Comparison of ENCODE assay signal across 38 cellular contexts in the genomic region with DNA sequence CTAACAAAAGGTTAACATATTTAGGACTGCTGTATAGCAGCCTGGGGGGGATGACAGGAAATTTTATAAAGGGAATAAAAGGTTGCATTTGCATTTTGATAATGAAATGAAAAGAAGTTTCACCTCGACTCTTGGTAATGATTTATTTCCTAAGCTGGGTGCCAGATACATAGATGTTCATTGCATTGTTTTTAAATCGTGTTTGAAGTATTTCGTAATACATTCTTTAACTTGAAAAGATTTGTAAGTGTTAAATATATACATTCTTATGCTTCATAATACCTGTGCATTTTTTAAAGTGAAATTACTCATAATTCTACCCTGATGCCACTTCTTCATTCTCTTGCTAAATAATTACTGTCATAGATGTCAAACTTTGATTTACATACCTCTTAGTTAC. TPM values are rescaled to one million over a fixed set of nuclear protein-coding genes. Genes with fewer than 3 reads are reported as not detected.
"Had no signal": no experiment of that assay in that cellular context is flagged by ENCODE, and none has a peak within 500 bp of the region (broad histone marks: within the 10 kb centered on the region; RNA-seq: fewer than 3 reads in every experiment).

No MANE protein-coding gene starts in this region.

- H3K27ac Mint-ChIP-seq: activated CD4-positive, alpha-beta memory T cell treated with anti-CD3 and anti-CD28 coated beads for 36 hours; activated CD4-positive, alpha-beta T cell treated with anti-CD3 and anti-CD28 coated beads for 36 hours; activated CD4-positive, alpha-beta T cell treated with anti-CD3 and anti-CD28 coated beads, Interleukin-2, amount 10 ng/mL, durations not matched to agents 24 days and 14 days; activated CD8-positive, alpha-beta memory T cell treated with anti-CD3 and anti-CD28 coated beads, Interleukin-2, amount 10 ng/mL, durations not matched to agents 7 days and 5 days; activated CD8-positive, alpha-beta T cell treated with anti-CD3 and anti-CD28 coated beads, Interleukin-2, amount 10 ng/mL, durations not matched to agents 7 days and 5 days; activated naive CD4-positive, alpha-beta T cell treated with anti-CD3 and anti-CD28 coated beads for 36 hours; activated naive CD4-positive, alpha-beta T cell treated with anti-CD3 and anti-CD28 coated beads, Interleukin-2, amount 50 U/mL, for 24 hours; activated naive CD8-positive, alpha-beta T cell treated with anti-CD3 and anti-CD28 coated beads for 36 hours; activated naive CD8-positive, alpha-beta T cell treated with anti-CD3 and anti-CD28 coated beads, Interleukin-2, amount 50 U/mL, for 24 hours; activated T-helper 1 cell treated with anti-CD3 and anti-CD28 coated beads, Interleukin-12 subunit alpha, Interleukin-12 subunit beta, Interleukin-2, Interleukin-4 antibody, amounts not matched to agents 30 ng/mL and 10 ng/mL and 1 ng/mL, durations not matched to agents 14 hours and 24 hours and 36 hours; activated T-helper 2 cell treated with anti-CD3 and anti-CD28 coated beads, Interferon-gamma antibody, Interleukin-2, Interleukin-4, amounts not matched to agents 10 μg/mL and 5 μg/mL and 100 μg/mL, durations not matched to agents 14 hours and 24 hours and 36 hours; effector memory CD8-positive, alpha-beta T cell had no signal

- H3K36me3 Mint-ChIP-seq: activated CD4-positive, alpha-beta memory T cell treated with anti-CD3 and anti-CD28 coated beads for 36 hours; activated naive CD4-positive, alpha-beta T cell treated with anti-CD3 and anti-CD28 coated beads, Interleukin-2, amount 50 U/mL, for 24 hours had no signal

- H3K27me3 ChIP-seq: adrenal gland, esophagus muscularis mucosa, foreskin keratinocyte, gastrocnemius medialis, heart left ventricle had no signal

- H3K36me3 ChIP-seq: adrenal gland had no signal

- ATAC-seq: activated CD4-positive, alpha-beta T cell treated with anti-CD3 and anti-CD28 coated beads for 36 hours; activated CD8-positive, alpha-beta memory T cell treated with anti-CD3 and anti-CD28 coated beads, Interleukin-2, amount 10 ng/mL, durations not matched to agents 7 days and 5 days; activated CD8-positive, alpha-beta T cell treated with anti-CD3 and anti-CD28 coated beads, Interleukin-2, amount 10 ng/mL, durations not matched to agents 7 days and 5 days; activated naive CD8-positive, alpha-beta T cell treated with anti-CD3 and anti-CD28 coated beads, Interleukin-2, amount 50 U/mL, for 24 hours; effector memory CD8-positive, alpha-beta T cell; foreskin keratinocyte; gastrocnemius medialis; heart left ventricle had no signal

- H3K9me3 ChIP-seq: adrenal gland, esophagus muscularis mucosa, gastrocnemius medialis, heart left ventricle had no signal

- H3K4me3 Mint-ChIP-seq: activated CD4-positive, alpha-beta memory T cell treated with anti-CD3 and anti-CD28 coated beads for 36 hours; activated CD4-positive, alpha-beta T cell treated with anti-CD3 and anti-CD28 coated beads for 36 hours; activated CD4-positive, alpha-beta T cell treated with anti-CD3 and anti-CD28 coated beads, Interleukin-2, amount 10 ng/mL, durations not matched to agents 24 days and 14 days; activated CD8-positive, alpha-beta memory T cell treated with anti-CD3 and anti-CD28 coated beads, Interleukin-2, amount 10 ng/mL, durations not matched to agents 7 days and 5 days; activated CD8-positive, alpha-beta T cell treated with anti-CD3 and anti-CD28 coated beads, Interleukin-2, amount 10 ng/mL, durations not matched to agents 7 days and 5 days; activated naive CD4-positive, alpha-beta T cell treated with anti-CD3 and anti-CD28 coated beads for 36 hours; activated naive CD4-positive, alpha-beta T cell treated with anti-CD3 and anti-CD28 coated beads, Interleukin-2, amount 50 U/mL, for 24 hours; activated naive CD8-positive, alpha-beta T cell treated with anti-CD3 and anti-CD28 coated beads for 36 hours; activated naive CD8-positive, alpha-beta T cell treated with anti-CD3 and anti-CD28 coated beads, Interleukin-2, amount 50 U/mL, for 24 hours; activated T-helper 1 cell treated with anti-CD3 and anti-CD28 coated beads, Interleukin-12 subunit alpha, Interleukin-12 subunit beta, Interleukin-2, Interleukin-4 antibody, amounts not matched to agents 30 ng/mL and 10 ng/mL and 1 ng/mL, durations not matched to agents 14 hours and 24 hours and 36 hours; brain; central memory CD8-positive, alpha-beta T cell; effector memory CD8-positive, alpha-beta T cell had no signal

- H3K4me1 ChIP-seq: gastrocnemius medialis had no signal

- DNase-seq: activated CD4-positive, alpha-beta memory T cell treated with anti-CD3 and anti-CD28 coated beads for 36 hours; activated CD4-positive, alpha-beta T cell treated with anti-CD3 and anti-CD28 coated beads for 36 hours; activated CD4-positive, alpha-beta T cell treated with anti-CD3 and anti-CD28 coated beads, Interleukin-2, amount 10 ng/mL, durations not matched to agents 24 days and 14 days; activated CD4-positive, CD25-positive, alpha-beta regulatory T cell; activated CD4-positive, CD25-positive, alpha-beta regulatory T cell treated with anti-CD3 and anti-CD28 coated beads, Interleukin-2, amount 50 U/mL, for 72 hours; activated CD8-positive, alpha-beta memory T cell treated with anti-CD3 and anti-CD28 coated beads, Interleukin-2, amount 10 ng/mL, durations not matched to agents 7 days and 5 days; activated CD8-positive, alpha-beta memory T cell treated with anti-CD3 and anti-CD28 coated beads, Interleukin-2, amount 50 U/mL, for 4 hours; activated CD8-positive, alpha-beta T cell treated with anti-CD3 and anti-CD28 coated beads, Interleukin-2, amount 10 ng/mL, durations not matched to agents 7 days and 5 days; activated effector memory CD4-positive, alpha-beta T cell treated with anti-CD3 and anti-CD28 coated beads, Interleukin-2, amount 50 U/mL, for 16 hours; activated naive CD4-positive, alpha-beta T cell treated with anti-CD3 and anti-CD28 coated beads for 36 hours; activated naive CD8-positive, alpha-beta T cell treated with anti-CD3 and anti-CD28 coated beads for 36 hours; activated naive CD8-positive, alpha-beta T cell treated with anti-CD3 and anti-CD28 coated beads, Interleukin-2, amount 50 U/mL, for 24 hours; activated T-cell treated with anti-CD3 and anti-CD28 coated beads, Interleukin-2, amount 50 U/mL, for 1 hour; activated T-cell treated with anti-CD3 and anti-CD28 coated beads, Interleukin-2, amount 50 U/mL, for 48 hours; adrenal gland; amygdala; aorta; cortex of kidney; dermis blood vessel endothelial cell; effector CD4-positive, alpha-beta T cell; effector memory CD8-positive, alpha-beta T cell; erythroblast; foreskin keratinocyte; gastrocnemius medialis; glutamatergic neuron; heart left ventricle; T-helper 2 cell had no signal

- H3K4me1 Mint-ChIP-seq: activated CD8-positive, alpha-beta memory T cell treated with anti-CD3 and anti-CD28 coated beads, Interleukin-2, amount 10 ng/mL, durations not matched to agents 7 days and 5 days; activated naive CD8-positive, alpha-beta T cell treated with anti-CD3 and anti-CD28 coated beads for 36 hours; central memory CD8-positive, alpha-beta T cell had no signal

- H3K4me3 ChIP-seq: adrenal gland, esophagus muscularis mucosa, gastrocnemius medialis, heart left ventricle had no signal

- H3K9me3 Mint-ChIP-seq: activated CD4-positive, alpha-beta memory T cell treated with anti-CD3 and anti-CD28 coated beads for 36 hours; activated naive CD4-positive, alpha-beta T cell treated with anti-CD3 and anti-CD28 coated beads for 36 hours; activated naive CD4-positive, alpha-beta T cell treated with anti-CD3 and anti-CD28 coated beads, Interleukin-2, amount 50 U/mL, for 24 hours; activated naive CD8-positive, alpha-beta T cell treated with anti-CD3 and anti-CD28 coated beads for 36 hours; activated naive CD8-positive, alpha-beta T cell treated with anti-CD3 and anti-CD28 coated beads, Interleukin-2, amount 50 U/mL, for 24 hours; activated T-helper 1 cell treated with anti-CD3 and anti-CD28 coated beads, Interleukin-12 subunit alpha, Interleukin-12 subunit beta, Interleukin-2, Interleukin-4 antibody, amounts not matched to agents 30 ng/mL and 10 ng/mL and 1 ng/mL, durations not matched to agents 14 hours and 24 hours and 36 hours; activated T-helper 2 cell treated with anti-CD3 and anti-CD28 coated beads, Interferon-gamma antibody, Interleukin-2, Interleukin-4, amounts not matched to agents 10 μg/mL and 5 μg/mL and 100 μg/mL, durations not matched to agents 14 hours and 24 hours and 36 hours; brain; central memory CD8-positive, alpha-beta T cell; effector memory CD8-positive, alpha-beta T cell had no signal

- H3K27me3 Mint-ChIP-seq: activated CD4-positive, alpha-beta T cell treated with anti-CD3 and anti-CD28 coated beads, Interleukin-2, amount 10 ng/mL, durations not matched to agents 24 days and 14 days; activated naive CD8-positive, alpha-beta T cell treated with anti-CD3 and anti-CD28 coated beads, Interleukin-2, amount 50 U/mL, for 24 hours; brain had no signal

- H3K27ac ChIP-seq: adrenal gland, esophagus muscularis mucosa, foreskin keratinocyte, gastrocnemius medialis, heart left ventricle had no signal

- FAIRE-seq: bronchial epithelial cell had no signal

RNA-seq across cellular contexts. Expression of gene LDHAL6B, which starts 22.8 kb away (rescaled TPM):
- total RNA-seq: activated CD4-positive, alpha-beta memory T cell treated with anti-CD3 and anti-CD28 coated beads for 36 hours; activated CD4-positive, alpha-beta T cell treated with anti-CD3 and anti-CD28 coated beads for 36 hours; activated CD4-positive, alpha-beta T cell treated with anti-CD3 and anti-CD28 coated beads, Interleukin-2, amount 10 ng/mL, durations not matched to agents 24 days and 14 days; activated CD8-positive, alpha-beta memory T cell treated with anti-CD3 and anti-CD28 coated beads for 36 hours; activated CD8-positive, alpha-beta memory T cell treated with anti-CD3 and anti-CD28 coated beads, Interleukin-2, amount 10 ng/mL, durations not matched to agents 7 days and 5 days; activated CD8-positive, alpha-beta T cell treated with anti-CD3 and anti-CD28 coated beads, Interleukin-2, amount 10 ng/mL, durations not matched to agents 7 days and 5 days; activated naive CD4-positive, alpha-beta T cell treated with anti-CD3 and anti-CD28 coated beads for 36 hours; activated naive CD8-positive, alpha-beta T cell treated with anti-CD3 and anti-CD28 coated beads for 36 hours; activated T-helper 1 cell treated with anti-CD3 and anti-CD28 coated beads, Interleukin-12 subunit alpha, Interleukin-12 subunit beta, Interleukin-2, Interleukin-4 antibody, amounts not matched to agents 30 ng/mL and 10 ng/mL and 1 ng/mL, durations not matched to agents 14 hours and 24 hours and 36 hours; activated T-helper 2 cell treated with anti-CD3 and anti-CD28 coated beads, Interferon-gamma antibody, Interleukin-2, Interleukin-4, amounts not matched to agents 10 μg/mL and 5 μg/mL and 100 μg/mL, durations not matched to agents 14 hours and 24 hours and 36 hours; adrenal gland; aorta; bronchial epithelial cell; cardiac septum; cerebellum; dermis blood vessel endothelial cell; esophagus muscularis mucosa; foreskin keratinocyte; gastrocnemius medialis; heart left ventricle; T-helper 1 cell treated with Interleukin-12 subunit alpha and Interleukin-12 subunit beta and Interleukin-4 antibody, amounts not matched to agents 30 ng/mL and 1 ng/mL, for 36 hours had no signal
- polyA plus RNA-seq: adrenal gland, aorta, foreskin keratinocyte, heart left ventricle had no signal
